2 cellular contexts compared by ENCODE assay signal in genomic region chr6:44247338-44248302, GRCh38.
TF ChIP-seq lines count a peak whose summit lies in the region.

No MANE protein-coding gene starts in this region.

TF ChIP-seq in A549, 52 proteins besides CTCF, POLR2A, EP300 and RAD21 (continues in another document):
- no peak for TF ChIP-seq GATA3 (IDR thresholded peaks at IDR 0.05; ENCODE audit: borderline replicate concordance)
- peak; percentile 39; the same call in 1 of the 2 replicates for TF ChIP-seq E2F6 (IDR thresholded peaks at IDR 0.05; ENCODE audit: borderline replicate concordance, low read depth)
- TF ChIP-seq RARB (CRISPR knock-in tag; IDR thresholded peaks at IDR 0.05): peak; percentile 56; the same call in 1 of the 2 replicates
- no peak for TF ChIP-seq CEBPB (IDR thresholded peaks at IDR 0.05)
- no peak for TF ChIP-seq HOXB13 (CRISPR knock-in tag; IDR thresholded peaks at IDR 0.05; ENCODE audit: low read depth)
- TF ChIP-seq FOSB (CRISPR knock-in tag; IDR thresholded peaks at IDR 0.05): no peak
- no peak for TF ChIP-seq RCOR1 (IDR thresholded peaks at IDR 0.05; ENCODE audit: low read depth, low read length)
- TF ChIP-seq MYC (IDR thresholded peaks at IDR 0.05; ENCODE audit: borderline replicate concordance, low read length): peak; percentile 79; the same call in 1 of the 2 replicates
- no peak for TF ChIP-seq HEYL (CRISPR knock-in tag; IDR thresholded peaks at IDR 0.05)
- no peak for TF ChIP-seq MAZ (IDR thresholded peaks at IDR 0.05; ENCODE audit: borderline replicate concordance, low read depth, low read length)
- TF ChIP-seq NFE2L2 (conservative IDR thresholded peaks at IDR 0.05; ENCODE audit: low read length): no peak
- no peak for TF ChIP-seq CHD2 (IDR thresholded peaks at IDR 0.05; ENCODE audit: low read length, partially characterized antibody)
- no peak for TF ChIP-seq ZSCAN20 (CRISPR knock-in tag; IDR thresholded peaks at IDR 0.05)
- no peak for TF ChIP-seq SMC3 (IDR thresholded peaks at IDR 0.05)
- TF ChIP-seq BHLHE40 (IDR thresholded peaks at IDR 0.05; ENCODE audit: low read depth, low read length): no peak
- no peak for TF ChIP-seq KDM1A (IDR thresholded peaks at IDR 0.05; ENCODE audit: low read depth)
- no peak for TF ChIP-seq HOXB5 (CRISPR knock-in tag; IDR thresholded peaks at IDR 0.05)
- TF ChIP-seq ZFP36 (IDR thresholded peaks at IDR 0.05; ENCODE audit: borderline replicate concordance, partially characterized antibody): no peak
- no peak for TF ChIP-seq ESRRA (IDR thresholded peaks at IDR 0.05; ENCODE audit: borderline replicate concordance, low read length)
- no peak for TF ChIP-seq NR3C1 (IDR thresholded peaks at IDR 0.05)
- TF ChIP-seq HMGXB4 (CRISPR knock-in tag; IDR thresholded peaks at IDR 0.05; ENCODE audit: borderline replicate concordance): 0 out of 2 replicates have a peak, but pooled peaks have one; percentile 27
- no peak for TF ChIP-seq EHF (CRISPR knock-in tag; IDR thresholded peaks at IDR 0.05)
- no peak for TF ChIP-seq FOXS1 (CRISPR knock-in tag; IDR thresholded peaks at IDR 0.05)
- peak; percentile 22; the same call in 1 of the 2 replicates for TF ChIP-seq PHF8 (IDR thresholded peaks at IDR 0.05; ENCODE audit: borderline replicate concordance, low read depth)
- TF ChIP-seq ZNF302 (CRISPR knock-in tag; IDR thresholded peaks at IDR 0.05): no peak
- TF ChIP-seq CHD4 (IDR thresholded peaks at IDR 0.05; ENCODE audit: borderline replicate concordance): no peak
- TF ChIP-seq ZC3H11A (IDR thresholded peaks at IDR 0.05): no peak
- no peak for TF ChIP-seq CBX8 (IDR thresholded peaks at IDR 0.05)
- TF ChIP-seq JUNB (IDR thresholded peaks at IDR 0.05): no peak
- no peak for TF ChIP-seq NPAS2 (CRISPR knock-in tag; IDR thresholded peaks at IDR 0.05; ENCODE audit: borderline replicate concordance)
- peak; percentile 86 for TF ChIP-seq MAX (IDR thresholded peaks at IDR 0.05)
- TF ChIP-seq POLR2AphosphoS2 (conservative IDR thresholded peaks at IDR 0.05; ENCODE audit: low read length): no peak
- TF ChIP-seq SREBF2 (IDR thresholded peaks at IDR 0.05): no peak
- TF ChIP-seq USF2 (IDR thresholded peaks at IDR 0.05): no peak
- no peak for TF ChIP-seq REST (IDR thresholded peaks at IDR 0.05)
- TF ChIP-seq CBX2 (IDR thresholded peaks at IDR 0.05; ENCODE audit: borderline replicate concordance, low read depth): no peak

TF ChIP-seq in SK-N-SH, 30 proteins besides CTCF, POLR2A, EP300 and RAD21:
- TF ChIP-seq EZH2phosphoT487 (IDR thresholded peaks at IDR 0.05; ENCODE audit: borderline replicate concordance, low read depth): no peak
- peak; percentile 82 for TF ChIP-seq YY1 (IDR thresholded peaks at IDR 0.05; ENCODE audit: low read depth)
- peak; percentile 16; the same call in 1 of the 2 replicates for TF ChIP-seq ELF1 (IDR thresholded peaks at IDR 0.05)
- no peak for TF ChIP-seq RCOR1 (IDR thresholded peaks at IDR 0.05; ENCODE audit: low read length)
- peak; percentile 94 for TF ChIP-seq MXI1 (IDR thresholded peaks at IDR 0.05; ENCODE audit: low read depth, low read length)
- no peak for TF ChIP-seq PBX3 (IDR thresholded peaks at IDR 0.05)
- TF ChIP-seq SIN3A (IDR thresholded peaks at IDR 0.05; ENCODE audit: borderline replicate concordance, low read depth, low read length): peak; percentile 44; the same call in 1 of the 2 replicates
- no peak for TF ChIP-seq ZBTB33 (IDR thresholded peaks at IDR 0.05; ENCODE audit: borderline replicate concordance, low read depth)
- no peak for TF ChIP-seq NRF1 (IDR thresholded peaks at IDR 0.05; ENCODE audit: low read depth, low read length)
- no peak for TF ChIP-seq RFX5 (IDR thresholded peaks at IDR 0.05; ENCODE audit: low read length)
- 0 out of 2 replicates have a peak, but pooled peaks have one; percentile 3 for TF ChIP-seq JUND (IDR thresholded peaks at IDR 0.05)
- TF ChIP-seq POLR2AphosphoS5 (IDR thresholded peaks at IDR 0.05; ENCODE audit: low read depth, low read length): peak; percentile 59
- peak; percentile 38; the same call in 1 of the 2 replicates for TF ChIP-seq GABPA (IDR thresholded peaks at IDR 0.05; ENCODE audit: low read depth)
- TF ChIP-seq MAX (IDR thresholded peaks at IDR 0.05; ENCODE audit: low read depth): peak; percentile 72; the same call in 1 of the 2 replicates
